In the genomic region with DNA sequence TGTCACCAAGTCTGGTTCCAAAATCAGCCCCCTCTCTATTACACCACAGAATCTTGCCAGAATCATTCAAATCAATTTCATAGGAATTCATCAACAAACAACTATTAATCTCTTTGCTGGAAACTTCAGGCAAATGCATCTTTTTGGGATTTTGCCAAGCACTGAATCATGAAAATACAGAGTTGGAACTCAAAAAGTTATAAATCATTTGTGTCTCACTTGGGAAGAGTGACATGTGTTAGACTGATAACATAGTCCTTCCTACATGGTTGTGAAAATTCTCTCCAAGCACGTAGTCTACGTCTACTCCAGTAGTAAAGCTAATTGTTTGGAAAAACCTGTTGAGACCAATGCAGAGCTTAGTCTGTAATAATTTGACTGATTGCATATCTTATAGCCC, we compare ENCODE assay signal across 23 cellular contexts. TPM values are rescaled to one million over a fixed set of nuclear protein-coding genes. Genes with fewer than 3 reads are reported as not detected.
DNase-seq lines count a peak whose midpoint lies in the region; ATAC-seq, FAIRE-seq and TF ChIP-seq lines count a peak whose summit lies in the region.
"Had no signal": no experiment of that assay in that cellular context is flagged by ENCODE, and none has a peak within 500 bp of the region (broad histone marks: within the 10 kb centered on the region; RNA-seq: fewer than 3 reads in every experiment).

No MANE protein-coding gene starts in this region.

- TF ChIP-seq RAD21 in SK-N-SH (IDR thresholded peaks at IDR 0.05; ENCODE audit: low read length) = no peak

- H3K9ac ChIP-seq in SK-N-SH = no peak overlapping the region
- H3K9ac ChIP-seq in endothelial cell of umbilical vein (replicated peaks; ENCODE audit: extremely low read depth, insufficient read depth, low read length) = no peak overlapping the region
- H3K9ac ChIP-seq: BLaER1, GM23248 had no signal

- no TSS peak for BruUV-seq in endothelial cell of umbilical vein (replicated peaks; lab: Mats Ljungman, UMichigan)

- no peak overlapping the region for H3K4me2 ChIP-seq in SK-N-SH
- H3K4me2 ChIP-seq in endothelial cell of umbilical vein (ENCODE audit: insufficient read depth, low read length) = no peak overlapping the region
- H3K4me2 ChIP-seq: BLaER1 had no signal

- FAIRE-seq in endothelial cell of umbilical vein (lab: Jason Lieb, UNC) = no peak
- FAIRE-seq: A204.1, G401.6, GM12892, H1 had no signal

- H3F3A ChIP-seq in SK-N-SH (replicated peaks; ENCODE audit: insufficient read depth) = no peaks in the 10 kb centered on the region

- WGBS in SK-N-SH (ENCODE audit: low lambda C conversion rate) = 19% methylated on average over 2 of the region's 2 CpGs

- no peak for TF ChIP-seq POLR2A in endothelial cell of umbilical vein (IDR thresholded peaks at IDR 0.05; ENCODE audit: low read depth, low read length)

- CTCF ChIA-PET in SK-N-SH (lab: Yijun Ruan, JAX) = no interaction called here
- CTCF ChIA-PET in endothelial cell of umbilical vein (lab: Charles Lee) = interaction anchor here (0.8 to 1.0 kb wide), 2 partner anchors 23 to 65 kb away, joined by 3 read pairs; no protein-coding TSS in a partner anchor

- dilution Hi-C loops in endothelial cell of umbilical vein (cut with MboI; ENCODE audit: extremely low pct_ligation_motif_present, low sequenced_read_pairs) = no loop called here

- no peaks in the 10 kb centered on the region for H3K9me1 ChIP-seq in endothelial cell of umbilical vein (replicated peaks; ENCODE audit: control insufficient read depth, extremely low read depth, insufficient read depth, low read length)

- no peak for TF ChIP-seq EP300 in SK-N-SH (IDR thresholded peaks at IDR 0.05; ENCODE audit: borderline replicate concordance in 1 of 2, low read depth in 1 of 2, low read length in 1 of 2)

- H3K27ac ChIP-seq in SK-N-SH (ENCODE audit: low read depth in 2 of 2, low read length in 1 of 2) (no peak overlapping the region), endothelial cell of umbilical vein (ENCODE audit: insufficient read depth, low read depth, low read length) (no peak overlapping the region)
- H3K27ac ChIP-seq: 22Rv1, BLaER1, C4-2B, GM23248 had no signal

- H3K4me1 ChIP-seq in SK-N-SH (ENCODE audit: control insufficient read depth in 1 of 2, insufficient read depth in 2 of 2, low read depth in 1 of 2, low read length in 1 of 2) = no peaks in the 10 kb centered on the region
- no peaks in the 10 kb centered on the region for H3K4me1 ChIP-seq in endothelial cell of umbilical vein (ENCODE audit: control insufficient read depth, extremely low read depth, insufficient read depth, low read length)
- H3K4me1 ChIP-seq: BLaER1, Caco-2 had no signal

- TF ChIP-seq CTCF in SK-N-SH (IDR thresholded peaks at IDR 0.05) (no peak), endothelial cell of umbilical vein (IDR thresholded peaks at IDR 0.05; ENCODE audit: extremely low read depth in 1 of 2, insufficient read depth in 1 of 2, low read depth in 1 of 2, low read length in 2 of 2) (no peak)

- H4K20me1 ChIP-seq in SK-N-SH (ENCODE audit: insufficient read depth) (no peaks in the 10 kb centered on the region), endothelial cell of umbilical vein (replicated peaks; ENCODE audit: control insufficient read depth, extremely low read depth, insufficient read depth, low read length) (no peaks in the 10 kb centered on the region)
- H4K20me1 ChIP-seq: BLaER1 had no signal

- H2AFZ ChIP-seq in SK-N-SH (ENCODE audit: low read depth) (no peak overlapping the region), endothelial cell of umbilical vein (ENCODE audit: low read depth, low read length) (no peak overlapping the region)
- H2AFZ ChIP-seq: GM23248 had no signal

- H3K27me3 ChIP-seq in SK-N-SH (ENCODE audit: insufficient read depth) = peaks cover 6% of the 10 kb centered on the region; the same call in 1 of the 2 replicates
- H3K27me3 ChIP-seq in endothelial cell of umbilical vein (ENCODE audit: control insufficient read depth in 2 of 2, insufficient read depth in 2 of 2, low read length in 2 of 2) = no peaks in the 10 kb centered on the region
- H3K27me3 ChIP-seq: BLaER1 had no signal

- DNase-seq in SK-N-SH = no peak
- DNase-seq in endothelial cell of umbilical vein (ENCODE audit: low read depth, low spot score) = peak; percentile 32
- peak; percentile 50 for DNase-seq in iris pigment epithelial cell (ENCODE audit: low read depth)
- DNase-seq in NCI-H2029 treated with DMSO at 0.1 percent for 48 hours (lab: John Stamatoyannopoulos, UW) = no peak
- DNase-seq in NCI-H345 treated with DMSO at 0.1 percent for 48 hours (lab: John Stamatoyannopoulos, UW; ENCODE audit: unreplicated experiment) = no peak
- DNase-seq: Caco-2; CD4-positive, CD25-positive, alpha-beta regulatory T cell; CD8-positive, alpha-beta T cell; DMS153; DND-41; GM23248; H7 had no signal

- no peaks in the 10 kb centered on the region for H3K36me3 ChIP-seq in SK-N-SH (replicated peaks in 1 of 2; ENCODE audit: control insufficient read depth in 1 of 2, insufficient read depth in 2 of 2, low read length in 1 of 2)
- no peaks in the 10 kb centered on the region for H3K36me3 ChIP-seq in endothelial cell of umbilical vein (ENCODE audit: control insufficient read depth in 2 of 2, extremely low read depth in 1 of 2, insufficient read depth in 2 of 2, low read length in 2 of 2)
- H3K36me3 ChIP-seq: BLaER1 had no signal

- no peaks in the 10 kb centered on the region for H3K79me2 ChIP-seq in SK-N-SH (ENCODE audit: insufficient read depth)
- no peaks in the 10 kb centered on the region for H3K79me2 ChIP-seq in endothelial cell of umbilical vein (ENCODE audit: control insufficient read depth, insufficient read depth, low read length)

- no peak overlapping the region for H3K4me3 ChIP-seq in SK-N-SH (ENCODE audit: low read depth in 2 of 2, low read length in 1 of 2)
- no peak overlapping the region for H3K4me3 ChIP-seq in endothelial cell of umbilical vein (replicated peaks in 1 of 3; ENCODE audit: insufficient read depth in 1 of 3, low read depth in 1 of 3, low read length in 3 of 3)
- H3K4me3 ChIP-seq: BLaER1, GM23248 had no signal

- POLR2A ChIA-PET in SK-N-SH (lab: Yijun Ruan, JAX) (no interaction called here), endothelial cell of umbilical vein (lab: Charles Lee) (no interaction called here)

- ATAC-seq in SK-N-SH treated with all-trans-retinoic acid at 6 μM for 48 hours = no peak
- no peak for ATAC-seq in GM21367 (IDR thresholded peaks at IDR 0.05; ENCODE audit: unreplicated experiment)
- no peak for ATAC-seq in GM21528 (IDR thresholded peaks at IDR 0.05; ENCODE audit: low FRiP score, unreplicated experiment)
- ATAC-seq: CD8-positive, alpha-beta T cell; HCT116 had no signal

- intact Hi-C loops in endothelial cell of umbilical vein (cut with micrococcal nuclease) = no loop called here

- H3K9me3 ChIP-seq in SK-N-SH (no peaks in the 10 kb centered on the region), endothelial cell of umbilical vein (replicated peaks; ENCODE audit: control insufficient read depth, insufficient read depth, low read length) (no peaks in the 10 kb centered on the region)
- H3K9me3 ChIP-seq: BLaER1, Caco-2 had no signal

- no peaks in the 10 kb centered on the region for H3K9me2 ChIP-seq in SK-N-SH

TF ChIP-seq in SK-N-SH, 30 proteins besides CTCF, POLR2A, EP300 and RAD21 (continues in another document):
- TF ChIP-seq CHD2 (IDR thresholded peaks at IDR 0.05; ENCODE audit: low read length, partially characterized antibody) = no peak
- TF ChIP-seq FOXJ3 (CRISPR knock-in tag; IDR thresholded peaks at IDR 0.05) = no peak
- TF ChIP-seq, protein P1, sequence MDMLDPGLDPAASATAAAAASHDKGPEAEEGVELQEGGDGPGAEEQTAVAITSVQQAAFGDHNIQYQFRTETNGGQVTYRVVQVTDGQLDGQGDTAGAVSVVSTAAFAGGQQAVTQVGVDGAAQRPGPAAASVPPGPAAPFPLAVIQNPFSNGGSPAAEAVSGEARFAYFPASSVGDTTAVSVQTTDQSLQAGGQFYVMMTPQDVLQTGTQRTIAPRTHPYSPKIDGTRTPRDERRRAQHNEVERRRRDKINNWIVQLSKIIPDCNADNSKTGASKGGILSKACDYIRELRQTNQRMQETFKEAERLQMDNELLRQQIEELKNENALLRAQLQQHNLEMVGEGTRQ (IDR thresholded peaks at IDR 0.05; ENCODE audit: borderline replicate concordance, low read depth, low read length) = no peak

TF ChIP-seq in endothelial cell of umbilical vein, 7 proteins besides CTCF, POLR2A, EP300 and RAD21:
- TF ChIP-seq MAX (IDR thresholded peaks at IDR 0.05; ENCODE audit: insufficient read depth, insufficient read length) (no peak), GATA2 (IDR thresholded peaks at IDR 0.05; ENCODE audit: insufficient read depth, insufficient read length, low read depth, low read length) (no peak), FOS (IDR thresholded peaks at IDR 0.05; ENCODE audit: borderline replicate concordance, insufficient read depth, low read length) (no peak), JUN (IDR thresholded peaks at IDR 0.05; ENCODE audit: borderline replicate concordance, insufficient read depth, insufficient read length, low read depth) (no peak), POLR2AphosphoS5 (IDR thresholded peaks at IDR 0.05; ENCODE audit: insufficient read depth, low read depth, low read length) (no peak), MYC (IDR thresholded peaks at IDR 0.05; ENCODE audit: low read depth, low read length) (no peak)

RNA-seq across cellular contexts. Expression of gene CXCL8, which starts 19.0 kb away (rescaled TPM):
- polyA plus RNA-seq in SK-N-SH (2012; rRNA removed) (6.0 and 7.7 TPM in 2 replicates), endothelial cell of umbilical vein (3.4 and 6.4 TPM in 2 replicates)
- polyA plus RNA-seq in SK-N-SH (2012; cell fraction: cytosol; rRNA removed) = 6.9 and 7.8 TPM in 2 replicates
- polyA plus RNA-seq in SK-N-SH (2012; cell fraction: nucleus; rRNA removed) = 5.1 and 15.7 TPM in 2 replicates
- 5.2 and 12.6 TPM in 2 replicates for total RNA-seq in endothelial cell of umbilical vein
- polyA plus RNA-seq in endothelial cell of umbilical vein (2011; cell fraction: cytosol; rRNA removed) = 13.7 and 15.1 TPM in 2 replicates
- 15.6 and 21.3 TPM in 2 replicates for polyA plus RNA-seq in endothelial cell of umbilical vein (2011; cell fraction: nucleus; rRNA removed)
- polyA plus RNA-seq in endothelial cell of umbilical vein (2012) = 35.7 and 56.4 TPM in 2 replicates
- 18.1 and 19.6 TPM in 2 replicates for polyA minus RNA-seq in endothelial cell of umbilical vein
- 6.1 TPM for polyA minus RNA-seq in endothelial cell of umbilical vein (2011; cell fraction: cytosol; rRNA and poly(A)+ RNA removed)
- 14.4 and 30.7 TPM in 2 replicates for polyA minus RNA-seq in endothelial cell of umbilical vein (2011; cell fraction: nucleus; rRNA and poly(A)+ RNA removed)
- total RNA-seq: H1, H7 had no signal
- polyA plus RNA-seq: H1 had no signal

Comparison
In these comparisons a context has a peak if more than half of its experiments do, and no peak if none do; other contexts are left out.
1. DNase-seq: peak in endothelial cell of umbilical vein (single experiment) and iris pigment epithelial cell (single experiment); none in SK-N-SH (single experiment), NCI-H2029 treated with DMSO at 0.1 percent for 48 hours (single experiment) and NCI-H345 treated with DMSO at 0.1 percent for 48 hours (single experiment).